29 cellular contexts compared by ENCODE assay signal in the genomic region with DNA sequence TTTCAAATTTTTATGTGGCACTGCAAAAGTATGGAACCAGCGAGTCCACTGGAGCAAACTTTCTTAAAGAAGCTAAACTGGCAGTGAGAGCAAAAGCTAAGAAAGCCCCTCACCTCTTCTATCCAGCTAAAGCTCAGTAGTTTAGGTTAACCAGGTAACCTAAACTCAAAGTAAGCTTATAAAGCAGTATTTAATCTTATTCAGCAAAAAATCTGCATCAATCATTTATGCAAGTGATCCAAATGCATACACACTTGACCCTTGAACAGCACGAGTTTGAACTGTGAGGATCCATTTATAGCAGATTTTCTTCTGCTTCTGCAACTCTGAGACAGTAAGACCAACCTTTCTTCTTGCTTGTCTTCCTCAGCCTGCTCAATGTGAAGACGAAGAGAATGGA.
"Had no signal": no experiment of that assay in that cellular context is flagged by ENCODE, and none has a peak within 500 bp of the region (broad histone marks: within the 10 kb centered on the region; RNA-seq: fewer than 3 reads in every experiment).

No MANE protein-coding gene starts in this region.

- H3K27ac Mint-ChIP-seq: stimulated activated effector memory CD8-positive, alpha-beta T cell treated with anti-CD3 and anti-CD28 coated beads, Interleukin-12 subunit alpha, Interleukin-12 subunit beta, amount 100 ng/mL, for 72 hours; stimulated activated memory B cell treated with anti-CD40 and anti-IgM and Interleukin-4, amounts not matched to agents 10 μg/mL and 1 μg/mL and 100 μg/mL, for 72 hours; stimulated activated naive B cell treated with anti-CD40 and anti-IgM and Interleukin-4, amounts not matched to agents 10 μg/mL and 1 μg/mL and 100 μg/mL, for 72 hours; stimulated activated naive CD8-positive, alpha-beta T cell treated with anti-CD3 and anti-CD28 coated beads, Interleukin-15, amount 100 ng/mL, for 72 hours; stimulated activated naive CD8-positive, alpha-beta T cell treated with anti-CD3 and anti-CD28 coated beads, Interleukin-15, Interleukin-2, amounts not matched to agents 100 ng/mL and 50 ng/mL, for 24 hours; type B pancreatic cell had no signal

- FAIRE-seq: urothelium cell line had no signal

- H3K4me1 Mint-ChIP-seq: stimulated activated effector memory CD8-positive, alpha-beta T cell treated with anti-CD3 and anti-CD28 coated beads, Interleukin-12 subunit alpha, Interleukin-12 subunit beta, amount 100 ng/mL, for 72 hours; stimulated activated memory B cell treated with anti-CD40 and anti-IgM and Interleukin-4, amounts not matched to agents 10 μg/mL and 1 μg/mL and 100 μg/mL, for 72 hours; stimulated activated naive B cell treated with anti-CD40 and anti-IgM and Interleukin-4, amounts not matched to agents 10 μg/mL and 1 μg/mL and 100 μg/mL, for 72 hours; stimulated activated naive CD8-positive, alpha-beta T cell treated with anti-CD3 and anti-CD28 coated beads, Interleukin-15, amount 100 ng/mL, for 72 hours had no signal

- H3K36me3 ChIP-seq: stomach, suprapubic skin, thoracic aorta, thyroid gland, tibial artery, tibial nerve, transverse colon, upper lobe of left lung, upper lobe of right lung, uterus, vagina had no signal

- H3K27ac ChIP-seq: stomach, suprapubic skin, testis, thoracic aorta, thyroid gland, tibial artery, tibial nerve, transverse colon, upper lobe of left lung, upper lobe of right lung, uterus, vagina had no signal

- DNase-seq: stimulated activated CD4-positive, alpha-beta T cell treated with anti-CD3 and anti-CD28 coated beads, Interleukin-2, amount 100 ng/mL, for 48 hours; stimulated activated CD4-positive, alpha-beta T cell treated with anti-CD3 and anti-CD28 coated beads, Interleukin-4, amount 100 ng/mL, for 1 hour; stimulated activated CD4-positive, alpha-beta T cell treated with anti-CD3 and anti-CD28 coated beads, Interleukin-4, amount 100 ng/mL, for 24 hours; stimulated activated CD4-positive, alpha-beta T cell treated with anti-CD3 and anti-CD28 coated beads, Interleukin-4, amount 100 ng/mL, for 4 hours; stimulated activated CD8-positive, alpha-beta memory T cell treated with anti-CD3 and anti-CD28 coated beads, Interleukin-4, amount 100 ng/mL, for 48 hours; stimulated activated naive B cell treated with anti-CD40 and anti-IgM and Interleukin-4, amounts not matched to agents 10 μg/mL and 1 μg/mL and 100 μg/mL, for 72 hours; stimulated activated naive CD4-positive, alpha-beta T cell; stimulated activated naive CD4-positive, alpha-beta T cell treated with Interleukin-2 at 50 U/mL for 16 hours; stimulated activated naive CD8-positive, alpha-beta T cell treated with anti-CD3 and anti-CD28 coated beads, Interleukin-15, amount 100 ng/mL, for 72 hours; stimulated activated naive CD8-positive, alpha-beta T cell treated with anti-CD3 and anti-CD28 coated beads, Interleukin-15, Interleukin-2, amounts not matched to agents 100 U/mL and 50 U/mL, for 24 hours; stomach; substantia nigra; testis; thyroid gland; tibial artery; transverse colon; trophoblast cell; upper lobe of left lung; upper lobe of right lung; uterus had no signal

- H3K27me3 ChIP-seq: stomach, suprapubic skin, testis, thyroid gland, tibial artery, tibial nerve, transverse colon, upper lobe of left lung, upper lobe of right lung, uterus, vagina had no signal

- H3K9me3 ChIP-seq: suprapubic skin, testis, thoracic aorta, thyroid gland, tibial artery, tibial nerve, transverse colon, upper lobe of right lung, uterus, vagina had no signal

- H3K36me3 Mint-ChIP-seq: stimulated activated effector memory CD8-positive, alpha-beta T cell treated with anti-CD3 and anti-CD28 coated beads, Interleukin-12 subunit alpha, Interleukin-12 subunit beta, amount 100 ng/mL, for 72 hours; stimulated activated memory B cell treated with anti-CD40 and anti-IgM and Interleukin-4, amounts not matched to agents 10 μg/mL and 1 μg/mL and 100 μg/mL, for 72 hours; stimulated activated naive B cell treated with anti-CD40 and anti-IgM and Interleukin-4, amounts not matched to agents 10 μg/mL and 1 μg/mL and 100 μg/mL, for 72 hours; type B pancreatic cell had no signal

- H3K4me1 ChIP-seq: stomach, suprapubic skin, testis, thyroid gland, tibial artery, tibial nerve, transverse colon, upper lobe of left lung, upper lobe of right lung, uterus, vagina had no signal

- H3K4me3 ChIP-seq: stomach, suprapubic skin, testis, thoracic aorta, thyroid gland, tibial artery, tibial nerve, transverse colon, upper lobe of left lung, upper lobe of right lung, uterus, vagina had no signal

- H3K4me3 Mint-ChIP-seq: stimulated activated effector memory CD8-positive, alpha-beta T cell treated with anti-CD3 and anti-CD28 coated beads, Interleukin-12 subunit alpha, Interleukin-12 subunit beta, amount 100 ng/mL, for 72 hours; stimulated activated memory B cell treated with anti-CD40 and anti-IgM and Interleukin-4, amounts not matched to agents 10 μg/mL and 1 μg/mL and 100 μg/mL, for 72 hours; stimulated activated naive B cell treated with anti-CD40 and anti-IgM and Interleukin-4, amounts not matched to agents 10 μg/mL and 1 μg/mL and 100 μg/mL, for 72 hours; stimulated activated naive CD8-positive, alpha-beta T cell treated with anti-CD3 and anti-CD28 coated beads, Interleukin-15, amount 100 ng/mL, for 72 hours; stimulated activated naive CD8-positive, alpha-beta T cell treated with anti-CD3 and anti-CD28 coated beads, Interleukin-15, Interleukin-2, amounts not matched to agents 100 ng/mL and 50 ng/mL, for 24 hours; type B pancreatic cell had no signal

- ATAC-seq: stimulated activated effector memory CD8-positive, alpha-beta T cell treated with anti-CD3 and anti-CD28 coated beads, Interleukin-12 subunit alpha, Interleukin-12 subunit beta, amount 100 ng/mL, for 72 hours; stimulated activated memory B cell treated with anti-CD40 and anti-IgM and Interleukin-4, amounts not matched to agents 10 μg/mL and 1 μg/mL and 100 μg/mL, for 72 hours; stimulated activated naive B cell treated with anti-CD40 and anti-IgM and Interleukin-4, amounts not matched to agents 10 μg/mL and 1 μg/mL and 100 μg/mL, for 72 hours; stimulated activated naive CD8-positive, alpha-beta T cell treated with anti-CD3 and anti-CD28 coated beads, Interleukin-15, amount 100 ng/mL, for 72 hours; stimulated activated naive CD8-positive, alpha-beta T cell treated with anti-CD3 and anti-CD28 coated beads, Interleukin-15, Interleukin-2, amounts not matched to agents 100 U/mL and 50 U/mL, for 24 hours; upper lobe of right lung had no signal

- H3K27me3 Mint-ChIP-seq: stimulated activated memory B cell treated with anti-CD40 and anti-IgM and Interleukin-4, amounts not matched to agents 10 μg/mL and 1 μg/mL and 100 μg/mL, for 72 hours; stimulated activated naive B cell treated with anti-CD40 and anti-IgM and Interleukin-4, amounts not matched to agents 10 μg/mL and 1 μg/mL and 100 μg/mL, for 72 hours; stimulated activated naive CD8-positive, alpha-beta T cell treated with anti-CD3 and anti-CD28 coated beads, Interleukin-15, amount 100 ng/mL, for 72 hours; stimulated activated naive CD8-positive, alpha-beta T cell treated with anti-CD3 and anti-CD28 coated beads, Interleukin-15, Interleukin-2, amounts not matched to agents 100 ng/mL and 50 ng/mL, for 24 hours; type B pancreatic cell had no signal
